17 cellular contexts compared by ENCODE assay signal in genomic region chr11:44351898-44352498, GRCh38. TPM values are rescaled to one million over a fixed set of nuclear protein-coding genes. Genes with fewer than 3 reads are reported as not detected.
DNase-seq lines count a peak whose midpoint lies in the region; ATAC-seq, FAIRE-seq and TF ChIP-seq lines count a peak whose summit lies in the region.
"Had no signal": no experiment of that assay in that cellular context is flagged by ENCODE, and none has a peak within 500 bp of the region (broad histone marks: within the 10 kb centered on the region; RNA-seq: fewer than 3 reads in every experiment).

No MANE protein-coding gene starts in this region.

- intact Hi-C loops in PC-9 (cut with micrococcal nuclease; ENCODE audit: unreplicated experiment) = no loop called here

- no peaks in the 10 kb centered on the region for H3K4me1 ChIP-seq in GM23338 (ENCODE audit: insufficient read depth)
- no peaks in the 10 kb centered on the region for H3K4me1 ChIP-seq in PC-9 (replicated peaks; ENCODE audit: insufficient read depth)
- no peaks in the 10 kb centered on the region for H3K4me1 ChIP-seq in GM23248 (ENCODE audit: insufficient read depth)

- no peaks in the 10 kb centered on the region for H3K27me3 Mint-ChIP-seq in GM23338 (ENCODE audit: insufficient read depth, low read depth, poor library complexity)
- H3K27me3 Mint-ChIP-seq in glutamatergic neuron (ENCODE audit: unreplicated experiment) = peaks cover 4% of the 10 kb centered on the region

- 63 to 66% methylated on average over 7 of the region's 7 CpGs for WGBS in GM23248 (ENCODE audit: low coverage in 1 of 2, low lambda C conversion rate in 2 of 2, missing lambda C conversion rate in 2 of 2), 2 experiments

- H2AFZ ChIP-seq in GM23338 (no peak overlapping the region), PC-9 (no peak overlapping the region), GM23248 (no peak overlapping the region)

- no peaks in the 10 kb centered on the region for H3K9me3 ChIP-seq in PC-9 (ENCODE audit: insufficient read depth, low read depth)
- H3K9me3 ChIP-seq in GM23248 (ENCODE audit: low read depth) = no peaks in the 10 kb centered on the region
- H3K9me3 ChIP-seq: BLaER1 treated with 17β-estradiol and CSF1 and Interleukin-3, amounts not matched to agents 10 nM and 100 nM; mucosa of descending colon had no signal

- in situ Hi-C loops in GM23248 (cut with MboI) = no loop called here

- H3K9me2 ChIP-seq in GM23338 (ENCODE audit: insufficient read depth) = no peaks in the 10 kb centered on the region
- no peaks in the 10 kb centered on the region for H3K9me2 ChIP-seq in PC-9 (ENCODE audit: insufficient read depth)
- no peaks in the 10 kb centered on the region for H3K9me2 ChIP-seq in GM23248 (ENCODE audit: insufficient read depth)

- no peak overlapping the region for H3K27ac ChIP-seq in GM23338 (ENCODE audit: low read depth)
- H3K27ac ChIP-seq in PC-9 = no peak overlapping the region
- H3K27ac ChIP-seq in GM23248 = no peak overlapping the region

- H3K36me3 ChIP-seq in GM23338 (ENCODE audit: insufficient read depth) (no peaks in the 10 kb centered on the region), PC-9 (ENCODE audit: low read depth) (no peaks in the 10 kb centered on the region), GM23248 (ENCODE audit: low read depth) (no peaks in the 10 kb centered on the region)
- H3K36me3 ChIP-seq: BLaER1 treated with 17β-estradiol and CSF1 and Interleukin-3, amounts not matched to agents 10 nM and 100 nM had no signal

- CTCF ChIA-PET in PC-9 (lab: Charles Lee) = no interaction called here

- peak; percentile 58 for DNase-seq in GM23338 (ENCODE audit: low spot score)
- no peak for DNase-seq in PC-9
- DNase-seq in glutamatergic neuron = no peak
- DNase-seq in GM23248 = no peak
- DNase-seq in effector CD8-positive, alpha-beta T cell (lab: John Stamatoyannopoulos, UW) = no peak
- DNase-seq in middle frontal gyrus (ENCODE audit: extremely low spot score, low spot score) = no peak
- no peak for DNase-seq in NCI-H526 treated with DMSO at 0.1 percent for 48 hours (lab: John Stamatoyannopoulos, UW)
- DNase-seq: activated naive CD4-positive, alpha-beta T cell; GF-D8; KBM-7; mucosa of descending colon; stimulated activated naive B cell treated with anti-CD40 and anti-IgM and Interleukin-4, amounts not matched to agents 10 μg/mL and 1 μg/mL and 100 μg/mL, for 72 hours; T-helper 9 cell had no signal

- H3K27me3 ChIP-seq in GM23338 (ENCODE audit: insufficient read depth) = no peaks in the 10 kb centered on the region
- H3K27me3 ChIP-seq in PC-9 (ENCODE audit: insufficient read depth, low read depth) = no peaks in the 10 kb centered on the region
- H3K27me3 ChIP-seq in GM23248 (replicated peaks; ENCODE audit: insufficient read depth) = peaks cover 38% of the 10 kb centered on the region
- H3K27me3 ChIP-seq: BLaER1 treated with 17β-estradiol and CSF1 and Interleukin-3, amounts not matched to agents 10 nM and 100 nM had no signal

- H3K4me3 ChIP-seq in GM23338 (no peak overlapping the region), PC-9 (no peak overlapping the region), GM23248 (no peak overlapping the region)
- H3K4me3 ChIP-seq: BLaER1 treated with 17β-estradiol and CSF1 and Interleukin-3, amounts not matched to agents 10 nM and 100 nM; mucosa of descending colon had no signal

- no peak overlapping the region for H3K9ac ChIP-seq in GM23248
- H3K9ac ChIP-seq: BLaER1 treated with 17β-estradiol and CSF1 and Interleukin-3, amounts not matched to agents 10 nM and 100 nM had no signal

- H3K9me3 Mint-ChIP-seq in GM23338 = no peaks in the 10 kb centered on the region
- H3K9me3 Mint-ChIP-seq in glutamatergic neuron (ENCODE audit: unreplicated experiment) = peaks cover 7% of the 10 kb centered on the region
- H3K9me3 Mint-ChIP-seq: stimulated activated naive B cell treated with anti-CD40 and anti-IgM and Interleukin-4, amounts not matched to agents 10 μg/mL and 1 μg/mL and 100 μg/mL, for 72 hours had no signal

- H3K27ac Mint-ChIP-seq in GM23338 (no peak overlapping the region), glutamatergic neuron (ENCODE audit: unreplicated experiment) (peak overlapping the region; percentile 77)

- no peaks in the 10 kb centered on the region for H4K20me1 ChIP-seq in GM23338 (replicated peaks; ENCODE audit: insufficient read depth)
- H4K20me1 ChIP-seq in PC-9 (ENCODE audit: insufficient read depth) = no peaks in the 10 kb centered on the region
- no peaks in the 10 kb centered on the region for H4K20me1 ChIP-seq in GM23248 (ENCODE audit: insufficient read depth)
- H4K20me1 ChIP-seq: BLaER1 treated with 17β-estradiol and CSF1 and Interleukin-3, amounts not matched to agents 10 nM and 100 nM had no signal

- H3K4me1 Mint-ChIP-seq in GM23338 = peaks cover 6% of the 10 kb centered on the region; the same call in 2 of the 3 replicates
- peaks cover 6% of the 10 kb centered on the region for H3K4me1 Mint-ChIP-seq in glutamatergic neuron (ENCODE audit: low read depth, unreplicated experiment)

- H3K36me3 Mint-ChIP-seq in GM23338 (ENCODE audit: low read depth) (no peaks in the 10 kb centered on the region), glutamatergic neuron (ENCODE audit: unreplicated experiment) (no peaks in the 10 kb centered on the region)

- H3K79me2 ChIP-seq in GM23338 (replicated peaks; ENCODE audit: insufficient read depth) (no peaks in the 10 kb centered on the region), PC-9 (ENCODE audit: low read depth) (no peaks in the 10 kb centered on the region), GM23248 (ENCODE audit: insufficient read depth) (no peaks in the 10 kb centered on the region)

- FAIRE-seq in A204.1 (lab: Jason Lieb, UNC) = peak; percentile 21
- FAIRE-seq: bronchial epithelial cell had no signal

- TF ChIP-seq CTCF in GM23338 (conservative IDR thresholded peaks at IDR 0.05; ENCODE audit: low read depth in 2 of 2) = peak; percentile 63 to 74
- TF ChIP-seq CTCF in PC-9 (conservative IDR thresholded peaks at IDR 0.05) = peak; percentile 54
- no peak for TF ChIP-seq CTCF in glutamatergic neuron (IDR thresholded peaks at IDR 0.05; ENCODE audit: partially characterized antibody, unreplicated experiment)

- ATAC-seq in GM23338 = peak; percentile 64
- ATAC-seq: mucosa of descending colon had no signal

- no TSS peak for BruUV-seq in PC-9 (replicated peaks; lab: Mats Ljungman, UMichigan)

- H3K4me2 ChIP-seq in GM23338 = no peak overlapping the region
- no peak overlapping the region for H3K4me2 ChIP-seq in PC-9
- no peak overlapping the region for H3K4me2 ChIP-seq in GM23248 (ENCODE audit: unreplicated experiment)

- no peak overlapping the region for H3K4me3 Mint-ChIP-seq in GM23338
- H3K4me3 Mint-ChIP-seq in glutamatergic neuron (ENCODE audit: unreplicated experiment) = no peak overlapping the region

- no peaks in the 10 kb centered on the region for H3F3A ChIP-seq in GM23338 (replicated peaks; ENCODE audit: low read depth)
- no peaks in the 10 kb centered on the region for H3F3A ChIP-seq in PC-9 (ENCODE audit: insufficient read depth, low read depth)
- no peaks in the 10 kb centered on the region for H3F3A ChIP-seq in GM23248 (ENCODE audit: insufficient read depth)

- POLR2A ChIA-PET in PC-9 (lab: Charles Lee; ENCODE audit: unreplicated experiment) = no interaction called here

TF ChIP-seq in GM23338, 12 proteins besides CTCF, POLR2A, EP300 and RAD21:
- TF ChIP-seq EZH2 (IDR thresholded peaks at IDR 0.05; ENCODE audit: low read depth, unreplicated experiment) (no peak), ZNF114 (CRISPR knock-in tag; IDR thresholded peaks at IDR 0.05) (no peak)

RNA-seq across cellular contexts. Expression of gene ALX4, which starts 42.1 kb away (rescaled TPM):
- total RNA-seq in GM23338 (2014; rRNA removed; shearing (Covaris generic)) = not detected in 2 replicates
- not detected in 2 replicates for polyA plus RNA-seq in GM23338 (2016; fragmentation: Nextera tagmentation; extraction: Ambion mirVana)
- total RNA-seq in PC-9 (2021) = not detected in 2 replicates
- not detected for total RNA-seq in glutamatergic neuron (ENCODE audit: unreplicated experiment)
- total RNA-seq in GM23248 (2014; rRNA removed; shearing (Covaris generic)) = not detected in 2 replicates
- not detected in 2 replicates for polyA plus RNA-seq in GM23248 (2016; fragmentation: Nextera tagmentation; extraction: Ambion mirVana)
- total RNA-seq: mucosa of descending colon, pulmonary artery endothelial cell had no signal
